In the genomic region with DNA sequence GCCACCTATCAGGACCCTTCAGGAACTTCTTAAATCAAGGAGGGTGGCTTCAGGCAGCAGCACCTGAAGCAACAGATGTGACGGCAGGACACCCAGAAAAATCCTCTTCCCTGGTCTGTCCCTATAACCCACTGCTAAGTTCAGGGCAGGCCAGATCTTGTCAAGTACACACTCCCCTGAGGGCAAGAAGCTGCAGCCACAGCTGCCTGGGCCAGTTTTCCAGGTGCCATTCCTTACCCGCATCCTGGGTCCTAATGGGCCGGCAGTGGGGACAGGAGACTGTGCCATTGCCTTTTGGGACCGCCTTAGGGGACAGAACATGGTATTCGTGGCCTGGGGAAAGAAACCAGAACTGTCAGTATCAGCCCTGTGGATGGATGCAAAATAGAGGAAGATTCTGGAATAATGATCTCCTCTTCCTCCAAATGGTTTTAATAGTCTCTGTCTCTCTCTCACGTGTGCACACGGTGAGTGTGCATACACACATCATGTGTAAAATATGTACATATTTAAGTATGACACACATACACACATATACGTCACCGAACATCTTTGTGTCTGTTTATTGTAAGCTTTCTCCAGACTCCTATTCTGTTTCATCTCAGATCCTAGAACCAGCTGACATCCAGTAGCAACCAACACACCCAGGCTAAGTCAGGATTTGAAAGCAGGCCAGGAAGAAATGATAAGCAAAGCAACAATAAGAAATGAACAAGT, we compare ENCODE assay signal across 1 cellular context.
TF ChIP-seq lines count a peak whose summit lies in the region.

No MANE protein-coding gene starts in this region.

TF ChIP-seq in HepG2, 621 proteins besides CTCF, POLR2A, EP300 and RAD21:
- TF ChIP-seq ZFY (CRISPR knock-in tag; IDR thresholded peaks at IDR 0.05) (no peak), RBFOX2 (IDR thresholded peaks at IDR 0.05; ENCODE audit: low read depth, low read length) (no peak)
- TF ChIP-seq, protein P1, sequence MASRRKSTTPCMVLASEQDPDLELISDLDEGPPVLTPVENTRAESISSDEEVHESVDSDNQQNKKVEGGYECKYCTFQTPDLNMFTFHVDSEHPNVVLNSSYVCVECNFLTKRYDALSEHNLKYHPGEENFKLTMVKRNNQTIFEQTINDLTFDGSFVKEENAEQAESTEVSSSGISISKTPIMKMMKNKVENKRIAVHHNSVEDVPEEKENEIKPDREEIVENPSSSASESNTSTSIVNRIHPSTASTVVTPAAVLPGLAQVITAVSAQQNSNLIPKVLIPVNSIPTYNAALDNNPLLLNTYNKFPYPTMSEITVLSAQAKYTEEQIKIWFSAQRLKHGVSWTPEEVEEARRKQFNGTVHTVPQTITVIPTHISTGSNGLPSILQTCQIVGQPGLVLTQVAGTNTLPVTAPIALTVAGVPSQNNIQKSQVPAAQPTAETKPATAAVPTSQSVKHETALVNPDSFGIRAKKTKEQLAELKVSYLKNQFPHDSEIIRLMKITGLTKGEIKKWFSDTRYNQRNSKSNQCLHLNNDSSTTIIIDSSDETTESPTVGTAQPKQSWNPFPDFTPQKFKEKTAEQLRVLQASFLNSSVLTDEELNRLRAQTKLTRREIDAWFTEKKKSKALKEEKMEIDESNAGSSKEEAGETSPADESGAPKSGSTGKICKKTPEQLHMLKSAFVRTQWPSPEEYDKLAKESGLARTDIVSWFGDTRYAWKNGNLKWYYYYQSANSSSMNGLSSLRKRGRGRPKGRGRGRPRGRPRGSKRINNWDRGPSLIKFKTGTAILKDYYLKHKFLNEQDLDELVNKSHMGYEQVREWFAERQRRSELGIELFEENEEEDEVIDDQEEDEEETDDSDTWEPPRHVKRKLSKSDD (CRISPR knock-in tag; IDR thresholded peaks at IDR 0.05; ENCODE audit: low read depth): no peak
